ENCODE assay signal across 9 cellular contexts in the genomic region with DNA sequence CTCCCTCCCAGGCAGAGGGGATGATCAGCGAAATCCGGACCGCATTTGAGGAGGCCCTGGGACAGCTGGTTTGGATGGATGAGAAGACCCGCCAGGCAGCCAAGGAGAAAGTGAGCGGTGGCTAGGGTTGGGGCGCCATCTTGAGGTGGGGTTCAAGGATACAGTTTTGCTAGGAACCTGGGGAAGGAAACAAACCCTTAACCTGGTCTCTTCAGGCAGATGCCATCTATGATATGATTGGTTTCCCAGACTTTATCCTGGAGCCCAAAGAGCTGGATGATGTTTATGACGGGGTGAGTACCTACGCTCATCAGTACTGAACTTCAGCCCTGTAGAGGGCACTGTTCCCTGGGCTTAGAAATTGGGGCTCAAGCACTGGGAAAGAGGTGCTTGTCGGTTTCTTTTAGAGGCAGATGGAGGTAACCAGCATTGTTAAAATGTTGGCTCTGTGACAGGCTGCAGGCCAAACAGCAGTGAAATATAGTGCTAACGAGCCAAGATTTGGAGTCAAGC. TPM values are rescaled to one million over a fixed set of nuclear protein-coding genes. Genes with fewer than 3 reads are reported as not detected.
DNase-seq lines count a peak whose midpoint lies in the region; ATAC-seq, FAIRE-seq and TF ChIP-seq lines count a peak whose summit lies in the region.
"Had no signal": no experiment of that assay in that cellular context is flagged by ENCODE, and none has a peak within 500 bp of the region (broad histone marks: within the 10 kb centered on the region; RNA-seq: fewer than 3 reads in every experiment).

No MANE protein-coding gene starts in this region.

- no peaks in the 10 kb centered on the region for H3K9me3 Mint-ChIP-seq in naive thymus-derived CD4-positive, alpha-beta T cell

- no peak overlapping the region for H3K4me3 Mint-ChIP-seq in naive thymus-derived CD4-positive, alpha-beta T cell

- DNase-seq in COLO668 (lab: John Stamatoyannopoulos, UW; ENCODE audit: unreplicated experiment) (peak; percentile 51), HPDE6-E6E7 (ENCODE audit: extremely low spot score) (peak; percentile 64), NOMO-1 (lab: John Stamatoyannopoulos, UW; ENCODE audit: unreplicated experiment in 2 of 2) (peak; percentile 58 to 79), endothelial cell of umbilical vein (ENCODE audit: low read depth, low spot score) (peak; percentile 52), superior temporal gyrus (ENCODE audit: extremely low spot score) (peak; percentile 34)
- DNase-seq in activated CD8-positive, alpha-beta memory T cell treated with anti-CD3 and anti-CD28 coated beads for 48 hours (ENCODE audit: low read depth in 2 of 3, low spot score in 2 of 3) = peak; percentile 31 to 50 (median 49)
- peak in 8 of 9 donors; percentile 18 to 71 (median 38) for DNase-seq in naive thymus-derived CD4-positive, alpha-beta T cell

- H3K4me1 ChIP-seq in endothelial cell of umbilical vein (ENCODE audit: control insufficient read depth, extremely low read depth, insufficient read depth, low read length) = no peaks in the 10 kb centered on the region
- no peaks in the 10 kb centered on the region for H3K4me1 ChIP-seq in naive thymus-derived CD4-positive, alpha-beta T cell (ENCODE audit: control insufficient read depth in 2 of 2, insufficient read depth in 2 of 2, low read length in 2 of 2)

- FAIRE-seq in endothelial cell of umbilical vein (lab: Jason Lieb, UNC) = peak; percentile 46

- intact Hi-C loops in endothelial cell of umbilical vein (cut with micrococcal nuclease) = loop anchor here (1.0 to 10.0 kb wide), 6 partner anchors 39 to 394 kb away; a partner anchor contains a TSS
- intact Hi-C loops in naive thymus-derived CD4-positive, alpha-beta T cell (cut with micrococcal nuclease) = loop anchor here (1.0 to 2.0 kb wide), 6 partner anchors 39 to 394 kb away; a partner anchor contains a TSS

- H3K4me2 ChIP-seq in endothelial cell of umbilical vein (ENCODE audit: insufficient read depth, low read length) = no peak overlapping the region

- no peaks in the 10 kb centered on the region for H3K36me3 ChIP-seq in endothelial cell of umbilical vein (ENCODE audit: control insufficient read depth in 2 of 2, extremely low read depth in 1 of 2, insufficient read depth in 2 of 2, low read length in 2 of 2)
- H3K36me3 ChIP-seq in naive thymus-derived CD4-positive, alpha-beta T cell (ENCODE audit: control insufficient read depth in 2 of 3, insufficient read depth in 3 of 3, low read length in 3 of 3) = no peaks in the 10 kb centered on the region

- no peak overlapping the region for H2AFZ ChIP-seq in endothelial cell of umbilical vein (ENCODE audit: low read depth, low read length)

- H3K9me1 ChIP-seq in endothelial cell of umbilical vein (replicated peaks; ENCODE audit: control insufficient read depth, extremely low read depth, insufficient read depth, low read length) = no peaks in the 10 kb centered on the region

- BruUV-seq in endothelial cell of umbilical vein (replicated peaks; lab: Mats Ljungman, UMichigan) = no TSS peak

- no peak overlapping the region for H3K27ac ChIP-seq in endothelial cell of umbilical vein (ENCODE audit: insufficient read depth, low read depth, low read length)
- no peak overlapping the region for H3K27ac ChIP-seq in naive thymus-derived CD4-positive, alpha-beta T cell (ENCODE audit: low read depth, low read length)

- peak; percentile 67 for ATAC-seq in naive thymus-derived CD4-positive, alpha-beta T cell
- no peak for ATAC-seq in HG03196 (IDR thresholded peaks at IDR 0.05; ENCODE audit: unreplicated experiment)

- no peaks in the 10 kb centered on the region for H3K4me1 Mint-ChIP-seq in naive thymus-derived CD4-positive, alpha-beta T cell

- H3K27ac Mint-ChIP-seq in naive thymus-derived CD4-positive, alpha-beta T cell = peak overlapping the region in 1 of 9 donors; percentile 34

- no peaks in the 10 kb centered on the region for H3K36me3 Mint-ChIP-seq in naive thymus-derived CD4-positive, alpha-beta T cell

- H3K4me3 ChIP-seq in endothelial cell of umbilical vein (replicated peaks in 1 of 3; ENCODE audit: insufficient read depth in 1 of 3, low read depth in 1 of 3, low read length in 3 of 3) = no peak overlapping the region
- no peak overlapping the region for H3K4me3 ChIP-seq in naive thymus-derived CD4-positive, alpha-beta T cell (ENCODE audit: low read length)

- POLR2A ChIA-PET in endothelial cell of umbilical vein (lab: Charles Lee) = no interaction called here
- POLR2A ChIA-PET in naive thymus-derived CD4-positive, alpha-beta T cell (lab: Charles Lee) = no interaction called here

- no peaks in the 10 kb centered on the region for H3K9me3 ChIP-seq in endothelial cell of umbilical vein (replicated peaks; ENCODE audit: control insufficient read depth, insufficient read depth, low read length)
- no peaks in the 10 kb centered on the region for H3K9me3 ChIP-seq in naive thymus-derived CD4-positive, alpha-beta T cell (ENCODE audit: control insufficient read depth in 2 of 3, low read length in 3 of 3)

- peaks cover 9 to 28% (median 11%) of the 10 kb centered on the region in 5 donors for H3K27me3 Mint-ChIP-seq in naive thymus-derived CD4-positive, alpha-beta T cell

- peak; percentile 67 for TF ChIP-seq CTCF in endothelial cell of umbilical vein (IDR thresholded peaks at IDR 0.05; ENCODE audit: extremely low read depth in 1 of 2, insufficient read depth in 1 of 2, low read depth in 1 of 2, low read length in 2 of 2)

- no peak overlapping the region for H3K9ac ChIP-seq in endothelial cell of umbilical vein (replicated peaks; ENCODE audit: extremely low read depth, insufficient read depth, low read length)

- no peak for TF ChIP-seq POLR2A in endothelial cell of umbilical vein (IDR thresholded peaks at IDR 0.05; ENCODE audit: low read depth, low read length)

- dilution Hi-C loops in endothelial cell of umbilical vein (cut with MboI; ENCODE audit: extremely low pct_ligation_motif_present, low sequenced_read_pairs) = no loop called here

- H3K27me3 ChIP-seq in endothelial cell of umbilical vein (ENCODE audit: control insufficient read depth in 2 of 2, insufficient read depth in 2 of 2, low read length in 2 of 2) = peaks cover 0 to 3% of the 10 kb centered on the region in 2 experiments
- no peaks in the 10 kb centered on the region for H3K27me3 ChIP-seq in naive thymus-derived CD4-positive, alpha-beta T cell (ENCODE audit: control insufficient read depth in 2 of 2, insufficient read depth in 2 of 2, low read length in 2 of 2)

- H4K20me1 ChIP-seq in endothelial cell of umbilical vein (replicated peaks; ENCODE audit: control insufficient read depth, extremely low read depth, insufficient read depth, low read length) = no peaks in the 10 kb centered on the region

- no peaks in the 10 kb centered on the region for H3K79me2 ChIP-seq in endothelial cell of umbilical vein (ENCODE audit: control insufficient read depth, insufficient read depth, low read length)

- CTCF ChIA-PET in endothelial cell of umbilical vein (lab: Charles Lee) = interaction anchor here (0.7 to 2.9 kb wide), 15 partner anchors 9 to 405 kb away, joined by 3 to 19 read pairs (median 5); a partner anchor contains a TSS
- CTCF ChIA-PET in naive thymus-derived CD4-positive, alpha-beta T cell (lab: Charles Lee) = no interaction called here

RNA-seq across cellular contexts. Expression of a gene that starts 9.6 kb away (rescaled TPM):
- total RNA-seq in endothelial cell of umbilical vein = 400 and 435 TPM in 2 replicates
- polyA plus RNA-seq in endothelial cell of umbilical vein = 358 and 414 TPM in 2 replicates
- 266 and 278 TPM in 2 replicates for polyA plus RNA-seq in endothelial cell of umbilical vein (2011; cell fraction: cytosol; rRNA removed)
- 416 and 477 TPM in 2 replicates for polyA plus RNA-seq in endothelial cell of umbilical vein (2011; cell fraction: nucleus; rRNA removed)
- 316 and 537 TPM in 2 replicates for polyA plus RNA-seq in endothelial cell of umbilical vein (2012)
- 564 and 571 TPM in 2 replicates for polyA minus RNA-seq in endothelial cell of umbilical vein
- 395 TPM for polyA minus RNA-seq in endothelial cell of umbilical vein (2011; cell fraction: cytosol; rRNA and poly(A)+ RNA removed)
- polyA minus RNA-seq in endothelial cell of umbilical vein (2011; cell fraction: nucleus; rRNA and poly(A)+ RNA removed) = 166 and 239 TPM in 2 replicates
- 100 to 1,000 TPM; 139 to 204 (median 149) TPM for total RNA-seq in naive thymus-derived CD4-positive, alpha-beta T cell
- polyA plus RNA-seq in naive thymus-derived CD4-positive, alpha-beta T cell = 100 to 1,000 TPM; 181 to 200 TPM

RNA-seq across cellular contexts. Expression of a gene that starts 13.7 kb away (rescaled TPM):
- not detected in 2 replicates for total RNA-seq in endothelial cell of umbilical vein
- not detected in 2 replicates for polyA plus RNA-seq in endothelial cell of umbilical vein
- not detected in 2 replicates for polyA plus RNA-seq in endothelial cell of umbilical vein (2011; cell fraction: cytosol; rRNA removed)
- polyA plus RNA-seq in endothelial cell of umbilical vein (2011; cell fraction: nucleus; rRNA removed) = not detected in 2 replicates
- not detected in 2 replicates for polyA plus RNA-seq in endothelial cell of umbilical vein (2012)
- not detected in 2 replicates for polyA minus RNA-seq in endothelial cell of umbilical vein
- not detected for polyA minus RNA-seq in endothelial cell of umbilical vein (2011; cell fraction: cytosol; rRNA and poly(A)+ RNA removed)
- polyA minus RNA-seq in endothelial cell of umbilical vein (2011; cell fraction: nucleus; rRNA and poly(A)+ RNA removed) = not detected in 2 replicates
- total RNA-seq in naive thymus-derived CD4-positive, alpha-beta T cell = not detected
- polyA plus RNA-seq in naive thymus-derived CD4-positive, alpha-beta T cell = not detected
- polyA plus RNA-seq: thymus had no signal

RNA-seq across cellular contexts. Expression of a gene that starts 24.9 kb away (rescaled TPM):
- total RNA-seq in endothelial cell of umbilical vein = 524 and 532 TPM in 2 replicates
- 355 and 401 TPM in 2 replicates for polyA plus RNA-seq in endothelial cell of umbilical vein
- polyA plus RNA-seq in endothelial cell of umbilical vein (2011; cell fraction: cytosol; rRNA removed) = 305 and 332 TPM in 2 replicates
- 513 and 525 TPM in 2 replicates for polyA plus RNA-seq in endothelial cell of umbilical vein (2011; cell fraction: nucleus; rRNA removed)
- 236 and 329 TPM in 2 replicates for polyA plus RNA-seq in endothelial cell of umbilical vein (2012)
- 474 and 526 TPM in 2 replicates for polyA minus RNA-seq in endothelial cell of umbilical vein
- 242 TPM for polyA minus RNA-seq in endothelial cell of umbilical vein (2011; cell fraction: cytosol; rRNA and poly(A)+ RNA removed)
- 207 and 228 TPM in 2 replicates for polyA minus RNA-seq in endothelial cell of umbilical vein (2011; cell fraction: nucleus; rRNA and poly(A)+ RNA removed)
- 100 to 1,000 TPM; 200 to 341 (median 256) TPM for total RNA-seq in naive thymus-derived CD4-positive, alpha-beta T cell
- 10 to 100 TPM; 19.1 to 59.1 TPM for polyA plus RNA-seq in naive thymus-derived CD4-positive, alpha-beta T cell

RNA-seq across cellular contexts. Expression of a gene that starts 28.1 kb away (rescaled TPM):
- not detected in 2 replicates for total RNA-seq in endothelial cell of umbilical vein
- polyA plus RNA-seq in endothelial cell of umbilical vein = 0.11 TPM in 1 of 2 replicates, not detected in the other
- polyA plus RNA-seq in endothelial cell of umbilical vein (2011; cell fraction: cytosol; rRNA removed) = 0.06 and 0.07 TPM in 2 replicates
- not detected in 2 replicates for polyA plus RNA-seq in endothelial cell of umbilical vein (2011; cell fraction: nucleus; rRNA removed)
- polyA plus RNA-seq in endothelial cell of umbilical vein (2012) = not detected in 2 replicates
- polyA minus RNA-seq in endothelial cell of umbilical vein = 0.19 TPM in 1 of 2 replicates, not detected in the other
- 5.5 TPM for polyA minus RNA-seq in endothelial cell of umbilical vein (2011; cell fraction: cytosol; rRNA and poly(A)+ RNA removed)
- polyA minus RNA-seq in endothelial cell of umbilical vein (2011; cell fraction: nucleus; rRNA and poly(A)+ RNA removed) = not detected in 2 replicates
- total RNA-seq in naive thymus-derived CD4-positive, alpha-beta T cell = not detected
- polyA plus RNA-seq in naive thymus-derived CD4-positive, alpha-beta T cell = not detected

RNA-seq across cellular contexts. Expression of a gene that starts 40.0 kb away (rescaled TPM):
- 3.3 and 3.4 TPM in 2 replicates for total RNA-seq in endothelial cell of umbilical vein
- 8.0 and 9.8 TPM in 2 replicates for polyA plus RNA-seq in endothelial cell of umbilical vein
- polyA plus RNA-seq in endothelial cell of umbilical vein (2011; cell fraction: cytosol; rRNA removed) = 6.4 and 7.0 TPM in 2 replicates
- 2.3 TPM in 2 replicates for polyA plus RNA-seq in endothelial cell of umbilical vein (2011; cell fraction: nucleus; rRNA removed)
- 4.0 and 4.9 TPM in 2 replicates for polyA plus RNA-seq in endothelial cell of umbilical vein (2012)
- 7.3 and 7.5 TPM in 2 replicates for polyA minus RNA-seq in endothelial cell of umbilical vein
- polyA minus RNA-seq in endothelial cell of umbilical vein (2011; cell fraction: cytosol; rRNA and poly(A)+ RNA removed) = 20.9 TPM
- 1.4 and 1.5 TPM in 2 replicates for polyA minus RNA-seq in endothelial cell of umbilical vein (2011; cell fraction: nucleus; rRNA and poly(A)+ RNA removed)
- 1 to 10 TPM in 4 of 5 experiments, under 1 TPM in 1; 0.27 to 6.6 (median 2.2) TPM for total RNA-seq in naive thymus-derived CD4-positive, alpha-beta T cell
- 1 to 10 TPM; 2.4 to 4.4 TPM for polyA plus RNA-seq in naive thymus-derived CD4-positive, alpha-beta T cell
